In genomic region chr5:138542120-138542955, GRCh38 we compare ENCODE assay signal across 1 cellular context.
TF ChIP-seq lines count a peak whose summit lies in the region.

No MANE protein-coding gene starts in this region.

TF ChIP-seq in HepG2, 621 proteins besides CTCF, POLR2A, EP300 and RAD21 (continued from another document and continues in another):
- TF ChIP-seq MYPOP (CRISPR knock-in tag; IDR thresholded peaks at IDR 0.05) (no peak), NBN (conservative IDR thresholded peaks at IDR 0.05) (no peak), RXRB (CRISPR knock-in tag; IDR thresholded peaks at IDR 0.05; ENCODE audit: borderline replicate concordance) (no peak), ZNF33A (CRISPR knock-in tag; IDR thresholded peaks at IDR 0.05; ENCODE audit: borderline replicate concordance) (no peak), TCF7L2 (IDR thresholded peaks at IDR 0.05; ENCODE audit: low read depth, low read length) (no peak), ZNF138 (CRISPR knock-in tag; IDR thresholded peaks at IDR 0.05; ENCODE audit: low read depth) (no peak), HNF1B (CRISPR knock-in tag; IDR thresholded peaks at IDR 0.05) (no peak), ELF4 (CRISPR knock-in tag; IDR thresholded peaks at IDR 0.05; ENCODE audit: borderline replicate concordance) (no peak), ZNF557 (CRISPR knock-in tag; IDR thresholded peaks at IDR 0.05) (no peak), AGO2 (optimal IDR thresholded peaks at IDR 0.05; ENCODE audit: low read depth, low read length) (peak; percentile 88), HMGXB4 (CRISPR knock-in tag; IDR thresholded peaks at IDR 0.05; ENCODE audit: borderline replicate concordance in 1 of 2, low read depth in 1 of 2) (no peak), IRF1 (CRISPR knock-in tag; IDR thresholded peaks at IDR 0.05; ENCODE audit: low read depth) (no peak), GATA4 (IDR thresholded peaks at IDR 0.05; ENCODE audit: borderline replicate concordance, low read depth) (no peak), PAF1 (CRISPR knock-in tag; IDR thresholded peaks at IDR 0.05) (no peak), NFYB (CRISPR knock-in tag; IDR thresholded peaks at IDR 0.05) (no peak), TIGD3 (CRISPR knock-in tag; IDR thresholded peaks at IDR 0.05; ENCODE audit: borderline replicate concordance) (no peak), ZNF775 (CRISPR knock-in tag; IDR thresholded peaks at IDR 0.05; ENCODE audit: borderline replicate concordance) (0 out of 2 replicates have a peak, but pooled peaks have one; percentile 1), ZNF556 (CRISPR knock-in tag; IDR thresholded peaks at IDR 0.05; ENCODE audit: borderline replicate concordance) (no peak), ZNF292 (CRISPR knock-in tag; IDR thresholded peaks at IDR 0.05; ENCODE audit: borderline replicate concordance, low read depth) (no peak), MTF2 (CRISPR knock-in tag; IDR thresholded peaks at IDR 0.05; ENCODE audit: borderline replicate concordance) (no peak), SOX13 (IDR thresholded peaks at IDR 0.05) (no peak), SOX13 (CRISPR knock-in tag; conservative IDR thresholded peaks at IDR 0.05 in 1 of 2, IDR thresholded peaks at IDR 0.05 in 1 of 2) (no peak), SNAPC4 (CRISPR knock-in tag; IDR thresholded peaks at IDR 0.05) (no peak), ZNF17 (CRISPR knock-in tag; IDR thresholded peaks at IDR 0.05) (no peak), NR2F6 (IDR thresholded peaks at IDR 0.05) (no peak), NR2F6 (CRISPR knock-in tag; IDR thresholded peaks at IDR 0.05) (no peak), ATAD3A (CRISPR knock-in tag; IDR thresholded peaks at IDR 0.05) (no peak), MXD4 (CRISPR knock-in tag; IDR thresholded peaks at IDR 0.05) (no peak), MBD4 (IDR thresholded peaks at IDR 0.05; ENCODE audit: borderline replicate concordance, low read length) (no peak), LCORL (IDR thresholded peaks at IDR 0.05) (no peak), LCORL (CRISPR knock-in tag; IDR thresholded peaks at IDR 0.05) (no peak), ZNF276 (CRISPR knock-in tag; IDR thresholded peaks at IDR 0.05; ENCODE audit: low read depth) (0 out of 2 replicates have a peak, but pooled peaks have one; percentile 34), ZHX2 (IDR thresholded peaks at IDR 0.05; ENCODE audit: low read depth) (no peak), ZHX2 (CRISPR knock-in tag; IDR thresholded peaks at IDR 0.05; ENCODE audit: borderline replicate concordance) (no peak), STAG1 (CRISPR knock-in tag; IDR thresholded peaks at IDR 0.05) (no peak), ZNF737 (CRISPR knock-in tag; IDR thresholded peaks at IDR 0.05; ENCODE audit: borderline replicate concordance) (no peak)
